8 cellular contexts compared by ENCODE assay signal in the genomic region with DNA sequence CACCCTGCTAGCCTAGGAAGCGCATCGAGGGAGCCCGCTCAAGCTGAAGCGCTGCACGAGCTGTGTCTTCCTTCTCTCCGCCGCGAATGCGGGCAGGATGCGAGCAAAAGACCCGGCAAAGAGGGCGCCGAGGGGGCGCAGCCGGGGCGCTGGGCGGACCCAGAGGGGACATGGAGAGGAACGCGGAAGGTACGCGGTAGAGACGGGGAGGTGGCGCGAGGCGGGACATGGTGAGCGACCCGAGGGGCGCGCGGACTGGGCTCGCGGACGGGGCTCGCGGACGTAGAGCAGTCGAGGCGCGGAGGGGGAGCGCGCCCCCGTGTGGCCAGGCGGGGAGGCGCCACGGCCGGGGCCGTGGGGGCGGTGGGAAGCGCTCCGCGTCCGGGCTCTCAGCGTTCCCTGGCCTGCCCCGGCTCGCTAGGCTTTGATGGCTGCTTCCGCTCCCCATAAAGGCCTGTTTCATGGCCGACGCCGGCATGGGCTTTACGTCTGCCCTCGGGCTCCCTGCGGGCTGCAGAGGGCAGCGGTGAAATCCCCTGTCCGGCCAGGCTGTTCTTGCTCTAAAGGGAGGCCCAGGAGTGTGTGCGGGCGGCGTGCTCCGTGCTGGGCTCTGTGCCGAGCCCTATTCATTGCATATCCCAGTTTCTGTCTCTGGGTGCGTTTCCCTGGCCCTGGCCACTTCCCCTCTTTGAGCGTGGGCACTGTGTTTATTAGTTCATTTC. TPM values are rescaled to one million over a fixed set of nuclear protein-coding genes. Genes with fewer than 3 reads are reported as not detected.
DNase-seq lines count a peak whose midpoint lies in the region; ATAC-seq and TF ChIP-seq lines count a peak whose summit lies in the region.

No MANE protein-coding gene starts in this region.

- H3K36me3 ChIP-seq in CD4-positive, alpha-beta memory T cell (ENCODE audit: insufficient read depth, low read length), result no peaks in the 10 kb centered on the region
- H3K36me3 ChIP-seq in RWPE2 (ENCODE audit: low read depth), result no peaks in the 10 kb centered on the region
- H3K36me3 ChIP-seq in thymus (ENCODE audit: control insufficient read depth, insufficient read depth), result no peaks in the 10 kb centered on the region

- peaks cover 7% of the 10 kb centered on the region for H3K4me1 ChIP-seq in CD4-positive, alpha-beta memory T cell (ENCODE audit: insufficient read depth, low read length)
- H3K4me1 ChIP-seq in RWPE2 (ENCODE audit: insufficient read depth, poor library complexity, severe bottlenecking) (no peaks in the 10 kb centered on the region), thymus (ENCODE audit: control insufficient read depth, insufficient read depth, low read length) (no peaks in the 10 kb centered on the region)

- H3K27ac ChIP-seq in CD4-positive, alpha-beta memory T cell (ENCODE audit: low read depth, low read length), result no peak overlapping the region
- H3K27ac ChIP-seq in RWPE2 (ENCODE audit: poor library complexity, severe bottlenecking) (no peak overlapping the region), thymus (ENCODE audit: low read depth) (no peak overlapping the region)

- H3K4me3 ChIP-seq in CD4-positive, alpha-beta memory T cell (ENCODE audit: low read length in 2 of 2), result peak overlapping the region in 1 of 2 donors; percentile 24
- H3K4me3 ChIP-seq in RWPE2 (ENCODE audit: severe bottlenecking) (peak overlapping the region; percentile 31), thymus (ENCODE audit: low read length) (peak overlapping the region; percentile 3)

- H3K9me3 Mint-ChIP-seq in CD4-positive, alpha-beta memory T cell, result peaks cover 0 to 28% (median 18%) of the 10 kb centered on the region in 8 donors
- peaks cover 4 to 7% of the 10 kb centered on the region in 2 donors for H3K9me3 Mint-ChIP-seq in activated naive CD4-positive, alpha-beta T cell treated with anti-CD3 and anti-CD28 coated beads, Interleukin-2, amount 50 U/mL, for 72 hours

- POLR2A ChIA-PET in CD4-positive, alpha-beta memory T cell (lab: Charles Lee; ENCODE audit: partially characterized antibody), result interaction anchor here (0.7 kb wide), 1 partner anchor 60 kb away, joined by 3 read pairs; no protein-coding TSS in a partner anchor

- H3K4me1 Mint-ChIP-seq in CD4-positive, alpha-beta memory T cell, result peaks cover 0 to 7% (median 5%) of the 10 kb centered on the region in 4 donors

- intact Hi-C loops in CD4-positive, alpha-beta memory T cell (cut with micrococcal nuclease), result no loop called here
- intact Hi-C loops in Right ventricle myocardium superior (cut with DNase I), result no loop called here

- peaks cover 0 to 1% of the 10 kb centered on the region in 2 donors for H3K36me3 Mint-ChIP-seq in CD4-positive, alpha-beta memory T cell
- H3K36me3 Mint-ChIP-seq in activated naive CD4-positive, alpha-beta T cell treated with anti-CD3 and anti-CD28 coated beads, Interleukin-2, amount 50 U/mL, for 72 hours, result peaks cover 7 to 14% of the 10 kb centered on the region in 2 donors

- peaks cover 55 to 59% of the 10 kb centered on the region in 2 donors for H3K27me3 Mint-ChIP-seq in CD4-positive, alpha-beta memory T cell

- peak overlapping the region; percentile 51 to 81 (median 72) for H3K4me3 Mint-ChIP-seq in CD4-positive, alpha-beta memory T cell

- CTCF ChIA-PET in CD4-positive, alpha-beta memory T cell (lab: Charles Lee; ENCODE audit: partially characterized antibody), result interaction anchor here (0.7 to 2.0 kb wide), 4 partner anchors 8 to 134 kb away, joined by 3 to 7 read pairs (median 4); no protein-coding TSS in a partner anchor

- H3K27me3 ChIP-seq in CD4-positive, alpha-beta memory T cell (ENCODE audit: insufficient read depth, low read length), result peaks cover 26% of the 10 kb centered on the region
- no peaks in the 10 kb centered on the region for H3K27me3 ChIP-seq in RWPE2 (ENCODE audit: insufficient read depth, poor library complexity, severe bottlenecking)
- peaks cover 16% of the 10 kb centered on the region for H3K27me3 ChIP-seq in thymus (ENCODE audit: control insufficient read depth, insufficient read depth)

- no peak overlapping the region for H3K27ac Mint-ChIP-seq in CD4-positive, alpha-beta memory T cell
- no peak overlapping the region for H3K27ac Mint-ChIP-seq in activated naive CD4-positive, alpha-beta T cell treated with anti-CD3 and anti-CD28 coated beads, Interleukin-2, amount 50 U/mL, for 72 hours

- no peaks in the 10 kb centered on the region for H3K9me3 ChIP-seq in CD4-positive, alpha-beta memory T cell (ENCODE audit: control insufficient read depth in 1 of 2, low read length in 2 of 2)
- H3K9me3 ChIP-seq in RWPE2 (ENCODE audit: severe bottlenecking) (no peaks in the 10 kb centered on the region), thymus (ENCODE audit: control insufficient read depth) (no peaks in the 10 kb centered on the region)

- peak; percentile 95 for TF ChIP-seq CTCF in RWPE2 (IDR thresholded peaks at IDR 0.05; ENCODE audit: poor library complexity, severe bottlenecking)
- TF ChIP-seq CTCF in omental fat pad (IDR thresholded peaks at IDR 0.05), result peak in 1 of 3 donors; percentile 53

- ATAC-seq in HG02981 (IDR thresholded peaks at IDR 0.05; ENCODE audit: unreplicated experiment) (peak; percentile 67), RWPE2 (ENCODE audit: low read depth) (peak; percentile 84), Right ventricle myocardium superior (ENCODE audit: poor library complexity) (peak; percentile 95), omental fat pad (ENCODE audit: low FRiP score) (peak; percentile 93), GM18520 (IDR thresholded peaks at IDR 0.05; ENCODE audit: unreplicated experiment) (no peak)
- ATAC-seq in activated naive CD4-positive, alpha-beta T cell treated with anti-CD3 and anti-CD28 coated beads, Interleukin-2, amount 50 U/mL, for 72 hours, result peak; percentile 89 to 92

- DNase-seq in CD4-positive, alpha-beta memory T cell, result peak in 4 of 5 donors; percentile 38 to 45 (median 41)
- DNase-seq in RWPE2 (ENCODE audit: low spot score) (no peak), Right ventricle myocardium superior (peak; percentile 77), omental fat pad (ENCODE audit: low spot score) (peak; percentile 27)
- DNase-seq in activated naive CD4-positive, alpha-beta T cell treated with anti-CD3 and anti-CD28 coated beads, Interleukin-2, amount 50 U/mL, for 72 hours (ENCODE audit: low spot score in 2 of 2), result peak; percentile 64 to 84

- 2% methylated on average over 71 of the region's 71 CpGs for WGBS in thymus

RNA-seq across cellular contexts. Expression of gene TRIM29, which starts 31.2 kb away (rescaled TPM):
- total RNA-seq in CD4-positive, alpha-beta memory T cell, result not detected
- not detected for polyA plus RNA-seq in CD4-positive, alpha-beta memory T cell
- not detected for total RNA-seq in activated naive CD4-positive, alpha-beta T cell treated with anti-CD3 and anti-CD28 coated beads, Interleukin-2, amount 50 U/mL, for 72 hours
- not detected for total RNA-seq in Right ventricle myocardium superior
- total RNA-seq in omental fat pad, result 1 to 10 TPM; 1.3 to 5.7 (median 3.0) TPM
- polyA plus RNA-seq in thymus, result 92.0 TPM

RNA-seq across cellular contexts. Expression of gene OAF, which starts 41.7 kb away (rescaled TPM):
- 1 to 10 TPM; 1.3 to 1.5 TPM for total RNA-seq in CD4-positive, alpha-beta memory T cell
- 1 to 10 TPM; 1.8 to 2.6 TPM for polyA plus RNA-seq in CD4-positive, alpha-beta memory T cell
- total RNA-seq in activated naive CD4-positive, alpha-beta T cell treated with anti-CD3 and anti-CD28 coated beads, Interleukin-2, amount 50 U/mL, for 72 hours, result 1 to 10 TPM in 1 of 2 donors, under 1 TPM in 1; 0.57 to 2.3 TPM
- total RNA-seq in Right ventricle myocardium superior (30.0 TPM), omental fat pad (10 to 100 TPM; 32.3 to 97.4 (median 67.0) TPM)
- polyA plus RNA-seq in thymus, result 5.3 TPM
